ENCODE assay signal across 1 cellular context in genomic region chr22:42807185-42807584, GRCh38.
TF ChIP-seq lines count a peak whose summit lies in the region.

No MANE protein-coding gene starts in this region.

TF ChIP-seq in WTC11, 78 proteins besides CTCF, POLR2A, EP300 and RAD21 (continued from another document):
- TF ChIP-seq CDX4 (CRISPR knock-in tag; IDR thresholded peaks at IDR 0.05; ENCODE audit: borderline replicate concordance): no peak
- no peak for TF ChIP-seq ZNF425 (CRISPR knock-in tag; conservative IDR thresholded peaks at IDR 0.05)
- TF ChIP-seq MLX (CRISPR knock-in tag; IDR thresholded peaks at IDR 0.05): no peak
- TF ChIP-seq CREM (CRISPR knock-in tag; IDR thresholded peaks at IDR 0.05): no peak
- TF ChIP-seq GTF2I (CRISPR knock-in tag; conservative IDR thresholded peaks at IDR 0.05): no peak
- TF ChIP-seq ZNF396 (CRISPR knock-in tag; IDR thresholded peaks at IDR 0.05; ENCODE audit: borderline replicate concordance): no peak
- TF ChIP-seq NR1H2 (CRISPR knock-in tag; IDR thresholded peaks at IDR 0.05): no peak
